16 cellular contexts compared by ENCODE assay signal in the genomic region with DNA sequence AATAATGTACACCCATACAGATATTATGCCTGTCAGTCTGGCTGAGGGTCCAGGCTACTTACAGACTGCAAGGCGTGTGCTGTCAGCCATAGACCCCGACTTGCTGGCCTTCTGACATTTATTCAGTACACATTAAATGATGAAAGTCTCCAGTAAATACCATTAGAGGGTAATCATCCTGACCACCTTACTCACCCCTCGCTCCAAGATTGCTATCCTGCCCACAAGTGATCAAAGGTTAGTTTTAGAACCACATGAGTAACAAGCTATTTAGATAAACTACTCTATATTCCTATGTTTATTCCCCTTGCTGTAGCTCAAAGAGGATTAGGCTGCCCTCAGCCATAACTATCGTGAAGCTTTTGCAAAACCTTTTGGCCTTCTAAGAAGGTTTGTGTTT.
DNase-seq lines count a peak whose midpoint lies in the region; ATAC-seq, FAIRE-seq and TF ChIP-seq lines count a peak whose summit lies in the region.
"Had no signal": no experiment of that assay in that cellular context is flagged by ENCODE, and none has a peak within 500 bp of the region (broad histone marks: within the 10 kb centered on the region; RNA-seq: fewer than 3 reads in every experiment).

No MANE protein-coding gene starts in this region.

- no peak overlapping the region for H3K27ac ChIP-seq in mesendoderm (ENCODE audit: low read depth, low read length)
- H3K27ac ChIP-seq: BLaER1 treated with 17β-estradiol and CSF1 and Interleukin-3, amounts not matched to agents 10 nM and 100 nM; HL-60 had no signal

- H4K5ac ChIP-seq in mesendoderm (ENCODE audit: low read length), result no peak overlapping the region

- H2BK120ac ChIP-seq in mesendoderm (ENCODE audit: low read depth, low read length), result no peak overlapping the region

- ATAC-seq in HG02798 (IDR thresholded peaks at IDR 0.05; ENCODE audit: poor library complexity, unreplicated experiment), result no peak
- ATAC-seq: HCT116 had no signal

- no peaks in the 10 kb centered on the region for H3K4me1 ChIP-seq in mesendoderm (ENCODE audit: control insufficient read depth, low read depth, low read length)
- H3K4me1 ChIP-seq: BLaER1 treated with 17β-estradiol and CSF1 and Interleukin-3, amounts not matched to agents 10 nM and 100 nM had no signal

- no peak overlapping the region for H4K8ac ChIP-seq in mesendoderm (ENCODE audit: low read depth, low read length)

- H3K4me3 ChIP-seq in bronchial epithelial cell (ENCODE audit: low read depth, low read length) (no peak overlapping the region), mesendoderm (ENCODE audit: low read length) (no peak overlapping the region)
- H3K4me3 ChIP-seq: BLaER1 treated with 17β-estradiol and CSF1 and Interleukin-3, amounts not matched to agents 10 nM and 100 nM had no signal

- FAIRE-seq in bronchial epithelial cell (lab: Jason Lieb, UNC), result no peak
- FAIRE-seq: H54 had no signal

- H2AK5ac ChIP-seq in mesendoderm (ENCODE audit: low read length), result no peak overlapping the region

- DNase-seq in H4 (ENCODE audit: low spot score), result peak; percentile 8
- DNase-seq in NCI-H226, result peak; percentile 16
- peak; percentile 10 for DNase-seq in bronchial epithelial cell (ENCODE audit: low read depth)
- peak; percentile 80 for DNase-seq in renal cortical epithelial cell (ENCODE audit: low read depth)
- DNase-seq in mesendoderm, result no peak
- no peak for DNase-seq in activated CD4-positive, alpha-beta T cell treated with anti-CD3 and anti-CD28 coated beads for 4 hours
- DNase-seq: 8988T; ACHN; CD4-positive, CD25-positive, alpha-beta regulatory T cell; DMS53; IMR-90 had no signal

- H3K56ac ChIP-seq in mesendoderm (ENCODE audit: low read length), result no peak overlapping the region

- H3K9ac ChIP-seq in mesendoderm (ENCODE audit: low read length), result no peak overlapping the region
- H3K9ac ChIP-seq: BLaER1 treated with 17β-estradiol and CSF1 and Interleukin-3, amounts not matched to agents 10 nM and 100 nM had no signal

- H3K27me3 ChIP-seq in bronchial epithelial cell (ENCODE audit: control insufficient read depth, insufficient read depth, low read length), result no peaks in the 10 kb centered on the region
- H3K27me3 ChIP-seq in mesendoderm (ENCODE audit: insufficient read depth, low read length, poor library complexity), result no peaks in the 10 kb centered on the region
- H3K27me3 ChIP-seq: BLaER1 treated with 17β-estradiol and CSF1 and Interleukin-3, amounts not matched to agents 10 nM and 100 nM had no signal

- H3K18ac ChIP-seq in mesendoderm (ENCODE audit: low read length), result no peak overlapping the region

- no peak overlapping the region for H2BK15ac ChIP-seq in mesendoderm (replicated peaks; ENCODE audit: low read depth)

- no peaks in the 10 kb centered on the region for H3K79me1 ChIP-seq in mesendoderm (ENCODE audit: low read length)

- H3K4me2 ChIP-seq in mesendoderm (ENCODE audit: low read length), result no peak overlapping the region
- H3K4me2 ChIP-seq: BLaER1 treated with 17β-estradiol and CSF1 and Interleukin-3, amounts not matched to agents 10 nM and 100 nM had no signal

- H3K4ac ChIP-seq in mesendoderm (ENCODE audit: low read depth, low read length), result no peak overlapping the region

- H3K79me2 ChIP-seq in mesendoderm (ENCODE audit: control insufficient read depth, insufficient read depth, low read length), result no peaks in the 10 kb centered on the region

- no CpG with 5 or more reads among the region's 4 CpGs for WGBS in mesendoderm (ENCODE audit: extremely low coverage, insufficient coverage, low lambda C conversion rate)

- H2BK5ac ChIP-seq in mesendoderm (ENCODE audit: low read length), result no peak overlapping the region

- H3K36me3 ChIP-seq in bronchial epithelial cell (ENCODE audit: control insufficient read depth, insufficient read depth, low read length) (no peaks in the 10 kb centered on the region), mesendoderm (ENCODE audit: control insufficient read depth, insufficient read depth, low read length) (no peaks in the 10 kb centered on the region)
- H3K36me3 ChIP-seq: BLaER1 treated with 17β-estradiol and CSF1 and Interleukin-3, amounts not matched to agents 10 nM and 100 nM had no signal

- no peak overlapping the region for H3K23ac ChIP-seq in mesendoderm (ENCODE audit: low read length)

- TF ChIP-seq CTCF in bronchial epithelial cell (IDR thresholded peaks at IDR 0.05; ENCODE audit: insufficient read depth, low read length, severe bottlenecking), result no peak

Comparison
In these comparisons a context has a peak if more than half of its experiments do, and no peak if none do; other contexts are left out.
1. DNase-seq: peak in H4 (single experiment), NCI-H226 (single experiment), bronchial epithelial cell (single experiment) and renal cortical epithelial cell (single experiment); none in mesendoderm (single experiment) and activated CD4-positive, alpha-beta T cell treated with anti-CD3 and anti-CD28 coated beads for 4 hours (0 of 2).